25 cellular contexts compared by ENCODE assay signal in genomic region chr3:138406606-138407005, GRCh38. TPM values are rescaled to one million over a fixed set of nuclear protein-coding genes. Genes with fewer than 3 reads are reported as not detected.
DNase-seq lines count a peak whose midpoint lies in the region; ATAC-seq and TF ChIP-seq lines count a peak whose summit lies in the region.
"Had no signal": no experiment of that assay in that cellular context is flagged by ENCODE, and none has a peak within 500 bp of the region (broad histone marks: within the 10 kb centered on the region; RNA-seq: fewer than 3 reads in every experiment).

No MANE protein-coding gene starts in this region.

- H3K79me1 ChIP-seq in H9 (ENCODE audit: insufficient read depth, low read depth, low read length, poor library complexity, severe bottlenecking), result no peaks in the 10 kb centered on the region

- no peak overlapping the region for H2BK20ac ChIP-seq in H9 (ENCODE audit: low read depth, low read length, poor library complexity, severe bottlenecking)

- no peak overlapping the region for H3K14ac ChIP-seq in H9 (ENCODE audit: insufficient read depth, low read length)

- H4K20me1 ChIP-seq in H9 (ENCODE audit: control insufficient read depth, insufficient read depth, insufficient read length), result no peaks in the 10 kb centered on the region
- H4K20me1 ChIP-seq: BLaER1 had no signal

- no peak overlapping the region for H2BK5ac ChIP-seq in H9 (ENCODE audit: insufficient read length, low read length)

- no peak overlapping the region for H4K5ac ChIP-seq in H9 (ENCODE audit: insufficient read length, low read depth, low read length)

- no peak overlapping the region for H3T11ph ChIP-seq in H9 (ENCODE audit: low read length)

- no peaks in the 10 kb centered on the region for H3K79me2 ChIP-seq in H9 (ENCODE audit: insufficient read depth, low read length)

- peaks cover 3 to 6% of the 10 kb centered on the region in 2 experiments; a peak in 4 of 5 replicates for H3K9me3 Mint-ChIP-seq in H9
- H3K9me3 Mint-ChIP-seq: CD8-positive, alpha-beta memory T cell had no signal

- H3K4me3 Mint-ChIP-seq in H9, result no peak overlapping the region
- H3K4me3 Mint-ChIP-seq: CD14-positive monocyte; CD4-positive, alpha-beta memory T cell; CD4-positive, CD25-positive, alpha-beta regulatory T cell had no signal

- WGBS in H9 (ENCODE audit: extremely low coverage, insufficient read length, low lambda C conversion rate), result no CpG with 5 or more reads among the region's 2 CpGs

- no peak overlapping the region for H2BK12ac ChIP-seq in H9 (ENCODE audit: insufficient read length, low read depth, low read length)

- peaks cover 27% of the 10 kb centered on the region; the same call in 1 of the 2 replicates for H3K4me1 ChIP-seq in H9 (ENCODE audit: insufficient read depth, low read length)
- H3K4me1 ChIP-seq: BE2C had no signal

- H3K23ac ChIP-seq in H9 (ENCODE audit: insufficient read length, low read depth, low read length), result no peak overlapping the region

- H3K27ac ChIP-seq in H9 (ENCODE audit: insufficient read length, low read depth, low read length), result no peak overlapping the region
- no peak overlapping the region for H3K27ac ChIP-seq in coronary artery
- H3K27ac ChIP-seq in WERI-Rb-1, result no peak overlapping the region
- H3K27ac ChIP-seq: BLaER1 had no signal

- no peak overlapping the region for H4K91ac ChIP-seq in H9 (ENCODE audit: insufficient read length, low read depth, low read length)

- H3K4me3 ChIP-seq in coronary artery, result no peak overlapping the region
- H3K4me3 ChIP-seq in WERI-Rb-1 (ENCODE audit: low read depth, low read length), result no peak overlapping the region
- H3K4me3 ChIP-seq: BLaER1, GM12878 had no signal

- H3K4ac ChIP-seq in H9 (ENCODE audit: low read depth, low read length), result no peak overlapping the region

- H3K9me3 ChIP-seq in H9 (ENCODE audit: control insufficient read depth, low read depth, low read length) (no peaks in the 10 kb centered on the region), WERI-Rb-1 (ENCODE audit: severe bottlenecking) (no peaks in the 10 kb centered on the region)
- H3K9me3 ChIP-seq: BE2C, BLaER1 had no signal

- peaks cover 12% of the 10 kb centered on the region for H3K27me3 Mint-ChIP-seq in H9 (ENCODE audit: low read depth)
- H3K27me3 Mint-ChIP-seq: CD4-positive, CD25-positive, alpha-beta regulatory T cell had no signal

- no peak overlapping the region for H4K8ac ChIP-seq in H9 (replicated peaks; ENCODE audit: insufficient read length, low read depth, low read length)

- no peaks in the 10 kb centered on the region for H3K23me2 ChIP-seq in H9 (ENCODE audit: insufficient read length, low read depth, low read length, poor library complexity, severe bottlenecking)

- H3K27ac Mint-ChIP-seq in H9, result no peak overlapping the region
- H3K27ac Mint-ChIP-seq: CD14-positive monocyte; CD4-positive, alpha-beta memory T cell; CD8-positive, alpha-beta memory T cell had no signal

- ATAC-seq in HG02852 (IDR thresholded peaks at IDR 0.05; ENCODE audit: unreplicated experiment), result no peak
- ATAC-seq: GM12878 had no signal

- no peak overlapping the region for H3K56ac ChIP-seq in H9 (ENCODE audit: insufficient read length, low read depth, low read length)

- no peak overlapping the region for H2BK15ac ChIP-seq in H9 (ENCODE audit: low read depth, low read length)

- H3K27me3 ChIP-seq in H9 (ENCODE audit: insufficient read depth, low read length) (no peaks in the 10 kb centered on the region), WERI-Rb-1 (ENCODE audit: insufficient read depth, low read depth, severe bottlenecking) (no peaks in the 10 kb centered on the region)
- H3K27me3 ChIP-seq: BLaER1 had no signal

- H3K18ac ChIP-seq in H9 (ENCODE audit: insufficient read length, low read depth, low read length), result no peak overlapping the region

- peaks cover 55 to 56% of the 10 kb centered on the region in 2 experiments for H3K4me1 Mint-ChIP-seq in H9
- H3K4me1 Mint-ChIP-seq: CD4-positive, alpha-beta memory T cell; CD4-positive, CD25-positive, alpha-beta regulatory T cell; CD8-positive, alpha-beta memory T cell had no signal

- H2AFZ ChIP-seq in H9 (ENCODE audit: low read length), result no peak overlapping the region

- no peak overlapping the region for H2BK120ac ChIP-seq in H9 (ENCODE audit: low read depth, low read length, poor library complexity, severe bottlenecking)

- no peak overlapping the region for H2AK5ac ChIP-seq in H9 (ENCODE audit: insufficient read length, low read length)

- peak; percentile 5 for DNase-seq in H9
- DNase-seq in coronary artery (ENCODE audit: low spot score), result peak; percentile 17
- peak; percentile 35 for DNase-seq in mesenteric fat pad (ENCODE audit: low spot score)
- DNase-seq in SIG-M5 (lab: John Stamatoyannopoulos, UW), result no peak
- DNase-seq in WERI-Rb-1, result no peak
- DNase-seq: 8988T; ACHN; BE2C; C1 segment of cervical spinal cord; CD4-positive, alpha-beta memory T cell; CD4-positive, CD25-positive, alpha-beta regulatory T cell; CD8-positive, alpha-beta memory T cell; COR-L47; DMS 273 treated with DMSO at 0.1 percent for 48 hours; DMS153; DMS53; DMS79; DND-41; EL; GDM1 had no signal

- H3K9ac ChIP-seq in H9 (ENCODE audit: extremely low read depth, insufficient read length, low read length), result no peak overlapping the region
- H3K9ac ChIP-seq: BLaER1 had no signal

- H3K36me3 Mint-ChIP-seq in H9 (ENCODE audit: insufficient read depth in 1 of 3, low read depth in 3 of 3), result peaks cover 26 to 44% (median 35%) of the 10 kb centered on the region in 3 experiments
- H3K36me3 Mint-ChIP-seq: CD4-positive, alpha-beta memory T cell; CD4-positive, CD25-positive, alpha-beta regulatory T cell; CD8-positive, alpha-beta memory T cell had no signal

- H3K4me2 ChIP-seq in H9 (ENCODE audit: insufficient read depth, insufficient read length, low read length), result no peak overlapping the region
- H3K4me2 ChIP-seq: BLaER1 had no signal

- TF ChIP-seq CTCF in H9 (conservative IDR thresholded peaks at IDR 0.05) (no peak), coronary artery (IDR thresholded peaks at IDR 0.05) (no peak), WERI-Rb-1 (IDR thresholded peaks at IDR 0.05; ENCODE audit: low read depth, low read length) (no peak)

- no peaks in the 10 kb centered on the region; the same call in 1 of the 2 replicates for H3K36me3 ChIP-seq in WERI-Rb-1
- H3K36me3 ChIP-seq: BE2C, BLaER1 had no signal

RNA-seq across cellular contexts. Expression of gene ESYT3, which starts 27.8 kb away (rescaled TPM):
- total RNA-seq in H9 (2021) (5.9 and 6.3 TPM in 2 replicates), mesenteric fat pad (0.19 TPM)
- total RNA-seq: CD4-positive, CD25-positive, alpha-beta regulatory T cell; G401; GM12878 had no signal

RNA-seq across cellular contexts. Expression of gene MRAS, which starts 58.2 kb away (rescaled TPM):
- total RNA-seq in H9 (2021), result 10.6 and 10.9 TPM in 2 replicates
- 232 TPM for total RNA-seq in mesenteric fat pad
- total RNA-seq: CD4-positive, CD25-positive, alpha-beta regulatory T cell had no signal

Comparison
In these comparisons a context has a peak if more than half of its experiments do, and no peak if none do; other contexts are left out.
1. DNase-seq: peak in H9 (single experiment), coronary artery (single experiment) and mesenteric fat pad (single experiment); none in SIG-M5 (single experiment) and WERI-Rb-1 (single experiment).
2. RNA of gene MRAS, which starts 58.2 kb away (total RNA-seq): 232 TPM in mesenteric fat pad (single experiment); 10.6 to 10.9 TPM in H9; every median in the first group is over 10 times any median in the second.